16 cellular contexts compared by ENCODE assay signal in genomic region chr5:65682148-65682547, GRCh38. TPM values are rescaled to one million over a fixed set of nuclear protein-coding genes. Genes with fewer than 3 reads are reported as not detected.
A peak's percentile ranks its signal among the peaks of the same experiment; 100 is the strongest.
DNase-seq lines count a peak whose midpoint lies in the region; ATAC-seq, FAIRE-seq and TF ChIP-seq lines count a peak whose summit lies in the region.
"Had no signal": no experiment of that assay in that cellular context is flagged by ENCODE, and none has a peak within 500 bp of the region (broad histone marks: within the 10 kb centered on the region; RNA-seq: fewer than 3 reads in every experiment).

No MANE protein-coding gene starts in this region.

- intact Hi-C loops in naive thymus-derived CD4-positive, alpha-beta T cell (cut with micrococcal nuclease): no loop called here
- intact Hi-C loops in activated CD4-positive, alpha-beta T cell treated with anti-CD3 and anti-CD28 coated beads for 36 hours (cut with DNase I, micrococcal nuclease): no loop called here

- FAIRE-seq in bronchial epithelial cell (lab: Jason Lieb, UNC): peak; percentile 18
- FAIRE-seq: HepG2 had no signal

- H3K4me3 ChIP-seq in bronchial epithelial cell (ENCODE audit: low read depth, low read length) (no peak overlapping the region), foreskin fibroblast (ENCODE audit: low read depth in 1 of 2, low read length in 2 of 2) (no peak overlapping the region)
- no peak overlapping the region for H3K4me3 ChIP-seq in naive thymus-derived CD4-positive, alpha-beta T cell (ENCODE audit: low read length)
- H3K4me3 ChIP-seq: BLaER1 had no signal

- ATAC-seq in stimulated activated naive CD8-positive, alpha-beta T cell treated with anti-CD3 and anti-CD28 coated beads, Interleukin-15, amount 100 ng/mL, for 72 hours: no peak
- no peak for ATAC-seq in naive thymus-derived CD4-positive, alpha-beta T cell
- ATAC-seq in activated CD4-positive, alpha-beta T cell treated with anti-CD3 and anti-CD28 coated beads for 36 hours: no peak
- ATAC-seq: HepG2 had no signal

- H3K36me3 ChIP-seq in bronchial epithelial cell (ENCODE audit: control insufficient read depth, insufficient read depth, low read length): peaks cover 2% of the 10 kb centered on the region
- peaks cover 0 to 61% (median 19%) of the 10 kb centered on the region in 3 experiments for H3K36me3 ChIP-seq in naive thymus-derived CD4-positive, alpha-beta T cell (ENCODE audit: control insufficient read depth in 2 of 3, insufficient read depth in 3 of 3, low read length in 3 of 3)

- no peak overlapping the region for H3K4me3 Mint-ChIP-seq in stimulated activated naive CD8-positive, alpha-beta T cell treated with anti-CD3 and anti-CD28 coated beads, Interleukin-15, Interleukin-2, amounts not matched to agents 100 ng/mL and 50 ng/mL, for 24 hours
- H3K4me3 Mint-ChIP-seq in stimulated activated naive CD8-positive, alpha-beta T cell treated with anti-CD3 and anti-CD28 coated beads, Interleukin-15, amount 100 ng/mL, for 72 hours: no peak overlapping the region
- no peak overlapping the region for H3K4me3 Mint-ChIP-seq in naive thymus-derived CD4-positive, alpha-beta T cell
- H3K4me3 Mint-ChIP-seq in activated CD4-positive, alpha-beta T cell treated with anti-CD3 and anti-CD28 coated beads for 36 hours: no peak overlapping the region
- H3K4me3 Mint-ChIP-seq: CD14-positive monocyte, H9 had no signal

- H3K9me3 Mint-ChIP-seq in stimulated activated naive CD8-positive, alpha-beta T cell treated with anti-CD3 and anti-CD28 coated beads, Interleukin-15, Interleukin-2, amounts not matched to agents 100 ng/mL and 50 ng/mL, for 24 hours: no peaks in the 10 kb centered on the region
- no peaks in the 10 kb centered on the region for H3K9me3 Mint-ChIP-seq in stimulated activated naive CD8-positive, alpha-beta T cell treated with anti-CD3 and anti-CD28 coated beads, Interleukin-15, amount 100 ng/mL, for 72 hours
- H3K9me3 Mint-ChIP-seq in naive thymus-derived CD4-positive, alpha-beta T cell: peaks cover 0 to 1% (median 0%) of the 10 kb centered on the region in 11 donors
- no peaks in the 10 kb centered on the region for H3K9me3 Mint-ChIP-seq in activated CD4-positive, alpha-beta T cell treated with anti-CD3 and anti-CD28 coated beads for 36 hours (ENCODE audit: low read depth)
- H3K9me3 Mint-ChIP-seq: CD14-positive monocyte, H9 had no signal

- H3K27ac Mint-ChIP-seq in stimulated activated naive CD8-positive, alpha-beta T cell treated with anti-CD3 and anti-CD28 coated beads, Interleukin-15, Interleukin-2, amounts not matched to agents 100 ng/mL and 50 ng/mL, for 24 hours: peak overlapping the region; percentile 4
- H3K27ac Mint-ChIP-seq in stimulated activated naive CD8-positive, alpha-beta T cell treated with anti-CD3 and anti-CD28 coated beads, Interleukin-15, amount 100 ng/mL, for 72 hours: no peak overlapping the region
- peak overlapping the region in 5 of 9 donors; percentile 4 to 76 (median 44) for H3K27ac Mint-ChIP-seq in naive thymus-derived CD4-positive, alpha-beta T cell
- no peak overlapping the region for H3K27ac Mint-ChIP-seq in activated CD4-positive, alpha-beta T cell treated with anti-CD3 and anti-CD28 coated beads for 36 hours
- H3K27ac Mint-ChIP-seq: H9 had no signal

- peaks cover 17% of the 10 kb centered on the region for H3K4me1 Mint-ChIP-seq in stimulated activated naive CD8-positive, alpha-beta T cell treated with anti-CD3 and anti-CD28 coated beads, Interleukin-15, Interleukin-2, amounts not matched to agents 100 ng/mL and 50 ng/mL, for 24 hours (ENCODE audit: low read depth)
- peaks cover 22% of the 10 kb centered on the region for H3K4me1 Mint-ChIP-seq in stimulated activated naive CD8-positive, alpha-beta T cell treated with anti-CD3 and anti-CD28 coated beads, Interleukin-15, amount 100 ng/mL, for 72 hours
- peaks cover 4 to 67% (median 56%) of the 10 kb centered on the region in 7 donors for H3K4me1 Mint-ChIP-seq in naive thymus-derived CD4-positive, alpha-beta T cell
- peaks cover 22% of the 10 kb centered on the region for H3K4me1 Mint-ChIP-seq in activated CD4-positive, alpha-beta T cell treated with anti-CD3 and anti-CD28 coated beads for 36 hours
- H3K4me1 Mint-ChIP-seq: CD14-positive monocyte, H9 had no signal

- no peaks in the 10 kb centered on the region for H3K9me3 ChIP-seq in naive thymus-derived CD4-positive, alpha-beta T cell (ENCODE audit: control insufficient read depth in 2 of 3, low read length in 3 of 3)
- H3K9me3 ChIP-seq: BLaER1 had no signal

- CTCF ChIA-PET in naive thymus-derived CD4-positive, alpha-beta T cell (lab: Charles Lee): no interaction called here
- CTCF ChIA-PET in activated CD4-positive, alpha-beta T cell treated with anti-CD3 and anti-CD28 coated beads for 36 hours (lab: Charles Lee): interaction anchor here (0.6 to 0.8 kb wide), 2 partner anchors 10 to 516 kb away, joined by 3 read pairs; no protein-coding TSS in a partner anchor

- no peaks in the 10 kb centered on the region for H3K27me3 Mint-ChIP-seq in stimulated activated naive CD8-positive, alpha-beta T cell treated with anti-CD3 and anti-CD28 coated beads, Interleukin-15, Interleukin-2, amounts not matched to agents 100 ng/mL and 50 ng/mL, for 24 hours
- no peaks in the 10 kb centered on the region for H3K27me3 Mint-ChIP-seq in stimulated activated naive CD8-positive, alpha-beta T cell treated with anti-CD3 and anti-CD28 coated beads, Interleukin-15, amount 100 ng/mL, for 72 hours
- H3K27me3 Mint-ChIP-seq in naive thymus-derived CD4-positive, alpha-beta T cell: no peaks in the 10 kb centered on the region
- no peaks in the 10 kb centered on the region for H3K27me3 Mint-ChIP-seq in activated CD4-positive, alpha-beta T cell treated with anti-CD3 and anti-CD28 coated beads for 36 hours

- TF ChIP-seq CTCF in bronchial epithelial cell (IDR thresholded peaks at IDR 0.05; ENCODE audit: insufficient read depth, low read length, severe bottlenecking) (no peak), foreskin fibroblast (IDR thresholded peaks at IDR 0.05; ENCODE audit: low read depth, low read length) (no peak)

- POLR2A ChIA-PET in naive thymus-derived CD4-positive, alpha-beta T cell (lab: Charles Lee): interaction anchor here (0.8 kb wide), 1 partner anchor 59 kb away, joined by 3 read pairs; no protein-coding TSS in a partner anchor
- POLR2A ChIA-PET in activated CD4-positive, alpha-beta T cell treated with anti-CD3 and anti-CD28 coated beads for 36 hours (lab: Charles Lee): no interaction called here

- H3K27me3 ChIP-seq in bronchial epithelial cell (ENCODE audit: control insufficient read depth, insufficient read depth, low read length): no peaks in the 10 kb centered on the region
- no peaks in the 10 kb centered on the region for H3K27me3 ChIP-seq in naive thymus-derived CD4-positive, alpha-beta T cell (ENCODE audit: control insufficient read depth in 2 of 2, insufficient read depth in 2 of 2, low read length in 2 of 2)
- H3K27me3 ChIP-seq: BLaER1 had no signal

- no peaks in the 10 kb centered on the region for H3K4me1 ChIP-seq in naive thymus-derived CD4-positive, alpha-beta T cell (ENCODE audit: control insufficient read depth in 2 of 2, insufficient read depth in 2 of 2, low read length in 2 of 2)
- H3K4me1 ChIP-seq: BLaER1 had no signal

- H3K36me3 Mint-ChIP-seq in stimulated activated naive CD8-positive, alpha-beta T cell treated with anti-CD3 and anti-CD28 coated beads, Interleukin-15, Interleukin-2, amounts not matched to agents 100 ng/mL and 50 ng/mL, for 24 hours (ENCODE audit: low read depth): peaks cover 60% of the 10 kb centered on the region
- peaks cover 37 to 80% (median 65%) of the 10 kb centered on the region in 5 donors for H3K36me3 Mint-ChIP-seq in naive thymus-derived CD4-positive, alpha-beta T cell
- peaks cover 45% of the 10 kb centered on the region for H3K36me3 Mint-ChIP-seq in activated CD4-positive, alpha-beta T cell treated with anti-CD3 and anti-CD28 coated beads for 36 hours (ENCODE audit: low read depth)

- H3K27ac ChIP-seq in naive thymus-derived CD4-positive, alpha-beta T cell (ENCODE audit: low read depth, low read length): no peak overlapping the region
- H3K27ac ChIP-seq: BLaER1 had no signal

- DNase-seq in stimulated activated naive CD8-positive, alpha-beta T cell treated with anti-CD3 and anti-CD28 coated beads, Interleukin-15, amount 100 ng/mL, for 72 hours: no peak
- DNase-seq in bronchial epithelial cell (ENCODE audit: low read depth): no peak
- DNase-seq in naive thymus-derived CD4-positive, alpha-beta T cell: no peak
- no peak for DNase-seq in HuH-7 (ENCODE audit: low spot score)
- no peak for DNase-seq in activated CD4-positive, alpha-beta T cell treated with anti-CD3 and anti-CD28 coated beads for 36 hours
- no peak for DNase-seq in foreskin fibroblast
- DNase-seq: 8988T, DMS153, DMS79, GF-D8, GOT3, H9 had no signal

RNA-seq across cellular contexts. Expression of gene SGTB, which starts 39.8 kb away (rescaled TPM):
- total RNA-seq in bronchial epithelial cell: 12.9 and 22.5 TPM in 2 replicates
- total RNA-seq in naive thymus-derived CD4-positive, alpha-beta T cell: 10 to 100 TPM; 12.8 to 59.5 (median 50.8) TPM
- 10 to 100 TPM; 18.4 to 18.8 TPM for polyA plus RNA-seq in naive thymus-derived CD4-positive, alpha-beta T cell
- 10 to 100 TPM; 18.0 TPM for total RNA-seq in activated CD4-positive, alpha-beta T cell treated with anti-CD3 and anti-CD28 coated beads for 36 hours

RNA-seq across cellular contexts. Expression of gene NLN, which starts 39.9 kb away (rescaled TPM):
- 20.0 and 40.3 TPM in 2 replicates for total RNA-seq in bronchial epithelial cell
- total RNA-seq in naive thymus-derived CD4-positive, alpha-beta T cell: 10 to 100 TPM in 1 of 5 experiments, 1 to 10 TPM in 4; 3.5 to 11.9 (median 4.1) TPM
- 1 to 10 TPM; 2.5 to 3.4 TPM for polyA plus RNA-seq in naive thymus-derived CD4-positive, alpha-beta T cell
- 10 to 100 TPM; 30.9 to 33.8 TPM for total RNA-seq in activated CD4-positive, alpha-beta T cell treated with anti-CD3 and anti-CD28 coated beads for 36 hours

RNA-seq across cellular contexts. Expression of gene SHLD3, which starts 57.3 kb away (rescaled TPM):
- total RNA-seq in bronchial epithelial cell: 3.4 and 4.1 TPM in 2 replicates
- total RNA-seq in naive thymus-derived CD4-positive, alpha-beta T cell: 10 to 100 TPM in 1 of 5 experiments, 1 to 10 TPM in 4; 4.8 to 11.3 (median 5.8) TPM
- polyA plus RNA-seq in naive thymus-derived CD4-positive, alpha-beta T cell: 1 to 10 TPM; 2.9 to 4.3 TPM
- 1 to 10 TPM; 3.5 to 4.0 TPM for total RNA-seq in activated CD4-positive, alpha-beta T cell treated with anti-CD3 and anti-CD28 coated beads for 36 hours

RNA-seq across cellular contexts. Expression of gene TRAPPC13, which starts 57.3 kb away (rescaled TPM):
- total RNA-seq in bronchial epithelial cell: 21.6 and 24.1 TPM in 2 replicates
- total RNA-seq in naive thymus-derived CD4-positive, alpha-beta T cell: 10 to 100 TPM; 18.2 to 23.1 (median 20.8) TPM
- 10 to 100 TPM; 19.7 to 19.8 TPM for polyA plus RNA-seq in naive thymus-derived CD4-positive, alpha-beta T cell
- total RNA-seq in activated CD4-positive, alpha-beta T cell treated with anti-CD3 and anti-CD28 coated beads for 36 hours: 10 to 100 TPM; 11.2 to 20.7 TPM

RNA-seq across cellular contexts. Expression of gene TRIM23, which starts 58.0 kb away (rescaled TPM):
- total RNA-seq in bronchial epithelial cell: 20.5 and 21.4 TPM in 2 replicates
- total RNA-seq in naive thymus-derived CD4-positive, alpha-beta T cell: 10 to 100 TPM; 10.3 to 27.9 (median 21.6) TPM
- polyA plus RNA-seq in naive thymus-derived CD4-positive, alpha-beta T cell: 10 to 100 TPM; 13.5 to 16.5 TPM
- 1 to 10 TPM; 3.5 to 6.0 TPM for total RNA-seq in activated CD4-positive, alpha-beta T cell treated with anti-CD3 and anti-CD28 coated beads for 36 hours

Comparison
In these comparisons a context has a peak if more than half of its experiments do, and no peak if none do; other contexts are left out.
1. H3K27ac Mint-ChIP-seq: peak in stimulated activated naive CD8-positive, alpha-beta T cell treated with anti-CD3 and anti-CD28 coated beads, Interleukin-15, Interleukin-2, amounts not matched to agents 100 ng/mL and 50 ng/mL, for 24 hours (single experiment) and naive thymus-derived CD4-positive, alpha-beta T cell (5 of 9); none in stimulated activated naive CD8-positive, alpha-beta T cell treated with anti-CD3 and anti-CD28 coated beads, Interleukin-15, amount 100 ng/mL, for 72 hours (0 of 2) and activated CD4-positive, alpha-beta T cell treated with anti-CD3 and anti-CD28 coated beads for 36 hours (single experiment).